ENCODE assay signal across 10 cellular contexts in genomic region chr12:75944905-75945412, GRCh38.
DNase-seq lines count a peak whose midpoint lies in the region; ATAC-seq and TF ChIP-seq lines count a peak whose summit lies in the region.
"Had no signal": no experiment of that assay in that cellular context is flagged by ENCODE, and none has a peak within 500 bp of the region (broad histone marks: within the 10 kb centered on the region; RNA-seq: fewer than 3 reads in every experiment).

No MANE protein-coding gene starts in this region.

- H2BK12ac ChIP-seq in H9 (ENCODE audit: insufficient read length, low read depth, low read length), result peak overlapping the region; percentile 98

- H3K4me1 ChIP-seq in H9 (ENCODE audit: insufficient read depth, low read length) (peaks cover 7% of the 10 kb centered on the region; the same call in 1 of the 2 replicates), right lobe of liver (peaks cover 0 to 14% (median 6%) of the 10 kb centered on the region in 4 donors)

- H3K23ac ChIP-seq in H9 (ENCODE audit: insufficient read length, low read depth, low read length), result no peak overlapping the region

- no peak overlapping the region for H2BK20ac ChIP-seq in H9 (ENCODE audit: low read depth, low read length, poor library complexity, severe bottlenecking)

- no peak for ATAC-seq in activated naive CD8-positive, alpha-beta T cell treated with anti-CD3 and anti-CD28 coated beads, Interleukin-2, amount 10 ng/mL, durations not matched to agents 7 days and 5 days (ENCODE audit: low read depth)
- no peak for ATAC-seq in right lobe of liver
- no peak for ATAC-seq in HG03280 (IDR thresholded peaks at IDR 0.05; ENCODE audit: unreplicated experiment)
- no peak for ATAC-seq in GM18517 (IDR thresholded peaks at IDR 0.05; ENCODE audit: unreplicated experiment)

- DNase-seq in H9, result no peak
- no peak for DNase-seq in activated naive CD8-positive, alpha-beta T cell treated with anti-CD3 and anti-CD28 coated beads, Interleukin-2, amount 10 ng/mL, durations not matched to agents 7 days and 5 days
- DNase-seq in right lobe of liver, result no peak
- no peak for DNase-seq in NCI-H2081 (lab: John Stamatoyannopoulos, UW)
- DNase-seq in activated effector memory CD4-positive, alpha-beta T cell treated with Interleukin-2 at 50 U/mL for 16 hours, result no peak
- DNase-seq: NK-92 treated with Interleukin-12 subunit alpha and Interleukin-12 subunit beta, amount 100 ng/mL, for 24 hours had no signal

- peak overlapping the region; percentile 41 for H2BK5ac ChIP-seq in H9 (ENCODE audit: insufficient read length, low read length)

- no peak overlapping the region for H3K9ac ChIP-seq in H9 (ENCODE audit: extremely low read depth, insufficient read length, low read length)

- no peak overlapping the region for H4K5ac ChIP-seq in H9 (ENCODE audit: insufficient read length, low read depth, low read length)

- no CpG with 5 or more reads among the region's 4 CpGs for WGBS in H9 (ENCODE audit: extremely low coverage, insufficient read length, low lambda C conversion rate)
- WGBS in right lobe of liver (ENCODE audit: insufficient coverage, low coverage, low lambda C conversion rate, missing lambda C conversion rate), result 92% methylated on average over 4 of the region's 4 CpGs

- POLR2A ChIA-PET in activated naive CD8-positive, alpha-beta T cell treated with anti-CD3 and anti-CD28 coated beads, Interleukin-2, amount 10 ng/mL, durations not matched to agents 7 days and 5 days (lab: Charles Lee), result interaction anchor here (1.0 to 1.5 kb wide), 3 partner anchors 15 to 86 kb away, joined by 3 to 7 read pairs (median 7); partner anchors contain the start of gene PHLDA1

- TF ChIP-seq CTCF in 22Rv1 (IDR thresholded peaks at IDR 0.05) (no peak), H9 (conservative IDR thresholded peaks at IDR 0.05) (no peak), right lobe of liver (IDR thresholded peaks at IDR 0.05) (no peak)

- no peak overlapping the region for H2AFZ ChIP-seq in H9 (ENCODE audit: low read length)

- H3K9me3 Mint-ChIP-seq in H9, result peaks cover 10 to 14% of the 10 kb centered on the region in 2 experiments
- no peaks in the 10 kb centered on the region for H3K9me3 Mint-ChIP-seq in activated naive CD8-positive, alpha-beta T cell treated with anti-CD3 and anti-CD28 coated beads, Interleukin-2, amount 10 ng/mL, durations not matched to agents 7 days and 5 days

- H3K18ac ChIP-seq in H9 (ENCODE audit: insufficient read length, low read depth, low read length), result peak overlapping the region; percentile 60

- H3K9me3 ChIP-seq in H9 (ENCODE audit: control insufficient read depth, low read depth, low read length) (no peaks in the 10 kb centered on the region), right lobe of liver (no peaks in the 10 kb centered on the region)
- H3K9me3 ChIP-seq: right atrium auricular region had no signal

- H3K36me3 Mint-ChIP-seq in H9 (ENCODE audit: insufficient read depth in 1 of 3, low read depth in 3 of 3), result peaks cover 6 to 16% (median 6%) of the 10 kb centered on the region in 3 experiments
- peaks cover under 1% of the 10 kb centered on the region for H3K36me3 Mint-ChIP-seq in activated naive CD8-positive, alpha-beta T cell treated with anti-CD3 and anti-CD28 coated beads, Interleukin-2, amount 10 ng/mL, durations not matched to agents 7 days and 5 days

- no peak overlapping the region for H3K4me3 ChIP-seq in right lobe of liver
- H3K4me3 ChIP-seq: right atrium auricular region had no signal

- peak overlapping the region; percentile 5 for H3T11ph ChIP-seq in H9 (ENCODE audit: low read length)

- peaks cover 24 to 32% of the 10 kb centered on the region in 2 experiments for H3K4me1 Mint-ChIP-seq in H9
- H3K4me1 Mint-ChIP-seq in activated naive CD8-positive, alpha-beta T cell treated with anti-CD3 and anti-CD28 coated beads, Interleukin-2, amount 10 ng/mL, durations not matched to agents 7 days and 5 days, result peaks cover 20% of the 10 kb centered on the region

- intact Hi-C loops in right lobe of liver (cut with DNase I), result no loop called here

- H4K8ac ChIP-seq in H9 (replicated peaks; ENCODE audit: insufficient read length, low read depth, low read length), result no peak overlapping the region

- H4K20me1 ChIP-seq in H9 (ENCODE audit: control insufficient read depth, insufficient read depth, insufficient read length), result no peaks in the 10 kb centered on the region

- no peak for TF ChIP-seq POLR2A in right lobe of liver (IDR thresholded peaks at IDR 0.05)

- no peak overlapping the region for H2BK15ac ChIP-seq in H9 (ENCODE audit: low read depth, low read length)

- H4K91ac ChIP-seq in H9 (ENCODE audit: insufficient read length, low read depth, low read length), result peak overlapping the region; percentile 91

- H3K27me3 Mint-ChIP-seq in H9 (ENCODE audit: low read depth), result no peaks in the 10 kb centered on the region
- no peaks in the 10 kb centered on the region for H3K27me3 Mint-ChIP-seq in activated naive CD8-positive, alpha-beta T cell treated with anti-CD3 and anti-CD28 coated beads, Interleukin-2, amount 10 ng/mL, durations not matched to agents 7 days and 5 days

- H3K79me2 ChIP-seq in H9 (ENCODE audit: insufficient read depth, low read length), result no peaks in the 10 kb centered on the region

- H3K56ac ChIP-seq in H9 (ENCODE audit: insufficient read length, low read depth, low read length), result no peak overlapping the region

- H2AK5ac ChIP-seq in H9 (ENCODE audit: insufficient read length, low read length), result peak overlapping the region; percentile 93

- peak overlapping the region; percentile 29 for H3K4me2 ChIP-seq in H9 (ENCODE audit: insufficient read depth, insufficient read length, low read length)

- H3K79me1 ChIP-seq in H9 (ENCODE audit: insufficient read depth, low read depth, low read length, poor library complexity, severe bottlenecking), result no peaks in the 10 kb centered on the region

- no peaks in the 10 kb centered on the region for H3K23me2 ChIP-seq in H9 (ENCODE audit: insufficient read length, low read depth, low read length, poor library complexity, severe bottlenecking)

- no peaks in the 10 kb centered on the region for H3K36me3 ChIP-seq in right lobe of liver
- H3K36me3 ChIP-seq: right atrium auricular region had no signal

- peak overlapping the region; percentile 36; the same call in 1 of the 2 replicates for H3K14ac ChIP-seq in H9 (ENCODE audit: insufficient read depth, low read length)

- peak overlapping the region; percentile 71; the same call in 1 of the 2 replicates for H3K4ac ChIP-seq in H9 (ENCODE audit: low read depth, low read length)

- H3K27me3 ChIP-seq in H9 (ENCODE audit: insufficient read depth, low read length), result no peaks in the 10 kb centered on the region
- H3K27me3 ChIP-seq in right lobe of liver, result no peaks in the 10 kb centered on the region
- H3K27me3 ChIP-seq: right atrium auricular region had no signal

- no peak overlapping the region; a peak in 3 of 5 replicates for H3K4me3 Mint-ChIP-seq in H9
- H3K4me3 Mint-ChIP-seq in activated naive CD8-positive, alpha-beta T cell treated with anti-CD3 and anti-CD28 coated beads, Interleukin-2, amount 10 ng/mL, durations not matched to agents 7 days and 5 days, result peak overlapping the region; percentile 66

- H3K27ac Mint-ChIP-seq in H9, result peak overlapping the region; percentile 97 to 98 (median 97)
- H3K27ac Mint-ChIP-seq in activated naive CD8-positive, alpha-beta T cell treated with anti-CD3 and anti-CD28 coated beads, Interleukin-2, amount 10 ng/mL, durations not matched to agents 7 days and 5 days, result peak overlapping the region; percentile 94

- H2BK120ac ChIP-seq in H9 (ENCODE audit: low read depth, low read length, poor library complexity, severe bottlenecking), result peak overlapping the region; percentile 86

- H3K27ac ChIP-seq in 22Rv1, result peak overlapping the region; percentile 67
- peak overlapping the region; percentile 97 for H3K27ac ChIP-seq in H9 (ENCODE audit: insufficient read length, low read depth, low read length)
- H3K27ac ChIP-seq in right lobe of liver, result peak overlapping the region; percentile 39 to 70 (median 59)
